15 cellular contexts compared by ENCODE assay signal in the genomic region with DNA sequence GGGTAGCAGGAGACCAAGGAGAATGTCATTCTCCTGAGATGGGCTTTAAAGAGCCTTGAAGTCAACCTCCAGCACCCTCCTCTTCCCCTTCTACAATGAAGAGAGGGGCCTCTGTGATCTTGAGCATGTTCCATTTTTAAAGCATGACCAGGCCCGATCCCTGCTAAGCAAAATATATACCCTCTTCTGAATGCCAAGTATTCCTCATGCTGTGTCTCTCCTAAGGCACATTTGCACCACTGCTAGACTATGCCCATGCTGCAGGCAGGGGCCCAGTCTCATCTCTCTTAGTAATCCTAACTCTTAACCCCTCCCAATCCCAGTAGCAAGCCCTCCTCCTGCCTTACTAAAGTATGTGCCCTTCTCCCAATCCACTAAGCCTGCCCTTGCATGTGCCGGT. TPM values are rescaled to one million over a fixed set of nuclear protein-coding genes. Genes with fewer than 3 reads are reported as not detected.
A peak's percentile ranks its signal among the peaks of the same experiment; 100 is the strongest.
DNase-seq lines count a peak whose midpoint lies in the region; ATAC-seq, FAIRE-seq and TF ChIP-seq lines count a peak whose summit lies in the region.
"Had no signal": no experiment of that assay in that cellular context is flagged by ENCODE, and none has a peak within 500 bp of the region (broad histone marks: within the 10 kb centered on the region; RNA-seq: fewer than 3 reads in every experiment).

No MANE protein-coding gene starts in this region.

- H3K9me3 ChIP-seq in ascending aorta (no peaks in the 10 kb centered on the region), cardiac muscle cell (ENCODE audit: low read depth) (no peaks in the 10 kb centered on the region), lung (ENCODE audit: control insufficient read depth in 2 of 2, insufficient read depth in 1 of 2, low read length in 1 of 2) (no peaks in the 10 kb centered on the region), skeletal muscle tissue (ENCODE audit: control insufficient read depth in 3 of 3, low read length in 3 of 3) (no peaks in the 10 kb centered on the region), kidney (ENCODE audit: control insufficient read depth in 1 of 2, low read length in 2 of 2) (no peaks in the 10 kb centered on the region)
- H3K9me3 ChIP-seq: mucosa of descending colon, SJSA1 had no signal

- H3K27me3 ChIP-seq in ascending aorta (no peaks in the 10 kb centered on the region), cardiac muscle cell (no peaks in the 10 kb centered on the region), lung (ENCODE audit: control insufficient read depth, insufficient read depth) (no peaks in the 10 kb centered on the region), skeletal muscle tissue (ENCODE audit: control insufficient read depth in 3 of 3, insufficient read depth in 3 of 3, low read length in 3 of 3) (no peaks in the 10 kb centered on the region)
- H3K27me3 ChIP-seq: SJSA1 had no signal

- ATAC-seq in lung (ENCODE audit: insufficient read depth, low FRiP score) (no peak), HG02938 (IDR thresholded peaks at IDR 0.05; ENCODE audit: unreplicated experiment) (no peak)
- ATAC-seq: PC-3 had no signal

- peak overlapping the region; percentile 1 to 50 for H3K4me3 ChIP-seq in ascending aorta
- H3K4me3 ChIP-seq in cardiac muscle cell, result no peak overlapping the region
- no peak overlapping the region for H3K4me3 ChIP-seq in lung
- no peak overlapping the region for H3K4me3 ChIP-seq in skeletal muscle tissue (ENCODE audit: low read length in 3 of 3)
- H3K4me3 ChIP-seq in kidney (ENCODE audit: low read length in 2 of 2), result no peak overlapping the region
- H3K4me3 ChIP-seq: mucosa of descending colon, SJSA1 had no signal

- intact Hi-C loops in ascending aorta (cut with DNase I), result no loop called here
- intact Hi-C loops in kidney (cut with DNase I), result no loop called here

- H3K9ac ChIP-seq in skeletal muscle tissue (ENCODE audit: low read depth in 1 of 3, low read length in 3 of 3) (peak overlapping the region in 2 of 3 donors; percentile 5 to 33), kidney (ENCODE audit: low read length in 2 of 2) (no peak overlapping the region)

- 73 to 95% methylated on average over 2 of the region's 2 CpGs for WGBS in lung, 2 donors

- H3K36me3 ChIP-seq in ascending aorta, result peaks cover 16 to 24% of the 10 kb centered on the region in 2 donors
- H3K36me3 ChIP-seq in cardiac muscle cell, result no peaks in the 10 kb centered on the region
- H3K36me3 ChIP-seq in lung (ENCODE audit: control insufficient read depth in 2 of 2, insufficient read depth in 2 of 2, low read length in 2 of 2), result no peaks in the 10 kb centered on the region
- H3K36me3 ChIP-seq in skeletal muscle tissue (ENCODE audit: control insufficient read depth in 3 of 3, insufficient read depth in 3 of 3, low read length in 3 of 3), result no peaks in the 10 kb centered on the region
- H3K36me3 ChIP-seq in kidney (ENCODE audit: control insufficient read depth in 1 of 2, insufficient read depth in 2 of 2, low read length in 2 of 2), result no peaks in the 10 kb centered on the region
- H3K36me3 ChIP-seq: SJSA1 had no signal

- TF ChIP-seq CTCF in ascending aorta (IDR thresholded peaks at IDR 0.05), result no peak
- no peak for TF ChIP-seq CTCF in cardiac muscle cell (IDR thresholded peaks at IDR 0.05; ENCODE audit: low read depth, low read length)
- TF ChIP-seq CTCF in lung (IDR thresholded peaks at IDR 0.05; ENCODE audit: control extremely low read depth, extremely low read depth), result no peak
- no peak for TF ChIP-seq CTCF in kidney (IDR thresholded peaks at IDR 0.05; ENCODE audit: borderline replicate concordance, extremely low read depth, insufficient read depth)

- FAIRE-seq in kidney (lab: Jason Lieb, UNC), result no peak
- FAIRE-seq: G401.6 had no signal

- DNase-seq in ascending aorta (ENCODE audit: low spot score in 2 of 2) (no peak), cardiac muscle cell (ENCODE audit: low read depth in 1 of 2, low spot score in 1 of 2) (no peak), lung (ENCODE audit: low spot score) (no peak), kidney (no peak), UCSD-AML1 (lab: John Stamatoyannopoulos, UW; ENCODE audit: unreplicated experiment) (no peak), foreskin melanocyte (no peak)
- DNase-seq: activated CD4-positive, alpha-beta T cell treated with anti-CD3 and anti-CD28 coated beads for 48 hours; CD4-positive, alpha-beta T cell; mucosa of descending colon; PC-3; stimulated activated CD8-positive, alpha-beta memory T cell treated with anti-CD3 and anti-CD28 coated beads, Interleukin-4, amount 100 ng/mL, for 48 hours had no signal

- peaks cover 53 to 96% of the 10 kb centered on the region in 2 donors for H3K4me1 ChIP-seq in ascending aorta
- peaks cover 41% of the 10 kb centered on the region for H3K4me1 ChIP-seq in cardiac muscle cell (ENCODE audit: low read depth)
- H3K4me1 ChIP-seq in lung (ENCODE audit: control insufficient read depth in 2 of 2, insufficient read depth in 2 of 2, low read length in 2 of 2), result peaks cover 34 to 38% of the 10 kb centered on the region in 2 donors
- peaks cover 34 to 77% (median 75%) of the 10 kb centered on the region in 3 donors for H3K4me1 ChIP-seq in skeletal muscle tissue (ENCODE audit: control insufficient read depth in 3 of 3, insufficient read depth in 3 of 3, low read length in 3 of 3)
- H3K4me1 ChIP-seq in kidney (ENCODE audit: control insufficient read depth in 1 of 2, insufficient read depth in 1 of 2, low read depth in 1 of 2, low read length in 2 of 2), result peaks cover 16 to 46% of the 10 kb centered on the region in 2 donors
- H3K4me1 ChIP-seq: SJSA1 had no signal

- H3K27ac ChIP-seq in ascending aorta, result peak overlapping the region; percentile 85 to 87
- H3K27ac ChIP-seq in cardiac muscle cell, result peak overlapping the region; percentile 94
- H3K27ac ChIP-seq in lung (ENCODE audit: low read depth in 1 of 2, low read length in 1 of 2), result peak overlapping the region; percentile 23 to 75
- no peak overlapping the region for H3K27ac ChIP-seq in skeletal muscle tissue (ENCODE audit: low read depth, low read length)
- H3K27ac ChIP-seq in kidney (ENCODE audit: low read depth in 2 of 2, low read length in 2 of 2), result peak overlapping the region in 1 of 2 donors; percentile 25
- H3K27ac ChIP-seq: SJSA1 had no signal

RNA-seq across cellular contexts. Expression of a gene that starts 18.4 kb away (rescaled TPM):
- total RNA-seq in ascending aorta, result 416 TPM
- 14.9 and 20.6 TPM in 2 replicates for total RNA-seq in cardiac muscle cell
- 11.0 and 12.8 TPM in 2 replicates for polyA plus RNA-seq in cardiac muscle cell
- 10 to 100 TPM; 68.5 to 68.9 TPM for total RNA-seq in lung
- polyA plus RNA-seq in lung, result 10 to 100 TPM; 13.1 to 19.4 TPM
- 66.8 TPM for total RNA-seq in skeletal muscle tissue
- total RNA-seq in kidney, result 91.7 TPM
- 12.2 TPM for polyA plus RNA-seq in kidney (ENCODE audit: insufficient read depth, low read depth, low replicate concordance)

Comparison
In these comparisons a context has a peak if more than half of its experiments do, and no peak if none do; other contexts are left out.
1. H3K4me3 ChIP-seq: peak in ascending aorta (2 of 2); none in cardiac muscle cell (single experiment), lung (single experiment), skeletal muscle tissue (0 of 3) and kidney (0 of 2).
2. H3K9ac ChIP-seq: peak in skeletal muscle tissue (2 of 3); none in kidney (0 of 2).